In genomic region chr1:13702425-13703127, GRCh38 we compare ENCODE assay signal across 8 cellular contexts.
DNase-seq lines count a peak whose midpoint lies in the region; ATAC-seq lines count a peak whose summit lies in the region.

No MANE protein-coding gene starts in this region.

- ATAC-seq in GM18868 (IDR thresholded peaks at IDR 0.05; ENCODE audit: unreplicated experiment): peak; percentile 77
- ATAC-seq in HG03060 (IDR thresholded peaks at IDR 0.05; ENCODE audit: low read depth, unreplicated experiment): peak; percentile 76

- peak; percentile 34 to 46 for DNase-seq in activated CD8-positive, alpha-beta memory T cell treated with anti-CD3 and anti-CD28 coated beads for 1 hour (ENCODE audit: extremely low read depth in 1 of 2, low read depth in 1 of 2)
- peak; percentile 11 to 31 for DNase-seq in stimulated activated CD4-positive, alpha-beta T cell treated with anti-CD3 and anti-CD28 coated beads, Interleukin-1b, Interleukin-23, amount 100 ng/mL, for 1 hour (ENCODE audit: low read depth in 2 of 2)
- DNase-seq in amygdala (lab: John Stamatoyannopoulos, UW) (no peak), NCI-H2081 treated with DMSO at 0.1 percent for 48 hours (lab: John Stamatoyannopoulos, UW) (no peak), NCI-H187 treated with DMSO at 0.1 percent for 48 hours (lab: John Stamatoyannopoulos, UW) (no peak), NCI-H2171 (lab: John Stamatoyannopoulos, UW) (no peak)

Comparison
In these comparisons a context has a peak if more than half of its experiments do, and no peak if none do; other contexts are left out.
1. DNase-seq: peak in activated CD8-positive, alpha-beta memory T cell treated with anti-CD3 and anti-CD28 coated beads for 1 hour (2 of 2) and stimulated activated CD4-positive, alpha-beta T cell treated with anti-CD3 and anti-CD28 coated beads, Interleukin-1b, Interleukin-23, amount 100 ng/mL, for 1 hour (2 of 2); none in amygdala (0 of 56), NCI-H2081 treated with DMSO at 0.1 percent for 48 hours (single experiment), NCI-H187 treated with DMSO at 0.1 percent for 48 hours (single experiment) and NCI-H2171 (single experiment).